In the genomic region with DNA sequence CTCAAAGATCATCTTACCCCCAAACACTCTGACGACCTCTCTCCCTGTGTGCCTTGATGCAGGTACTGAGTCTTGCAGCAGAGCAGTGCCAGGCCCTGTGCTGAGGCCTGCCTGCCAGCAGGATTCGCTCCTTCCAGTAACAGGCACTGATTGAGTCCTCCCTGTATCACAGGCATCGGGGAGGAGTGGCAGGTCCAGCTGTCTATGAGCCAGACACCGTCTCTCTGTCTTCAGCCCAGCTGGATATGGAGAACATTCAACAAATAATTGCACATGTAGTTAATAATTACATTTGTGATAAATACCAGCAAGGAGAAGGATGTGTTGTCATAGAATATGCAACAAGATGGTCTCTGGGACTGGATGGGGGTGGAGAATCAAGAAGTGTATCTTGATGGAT, we compare ENCODE assay signal across 8 cellular contexts.
DNase-seq lines count a peak whose midpoint lies in the region; ATAC-seq and TF ChIP-seq lines count a peak whose summit lies in the region.
"Not testable (repeated sequence)": the region's sequence is repeated elsewhere in the genome, so short reads cannot be mapped to it uniquely, and the experiment has no call there.

No MANE protein-coding gene starts in this region.

- not testable (repeated sequence) for H3K9me3 ChIP-seq in BE2C; RWPE2 (ENCODE audit: severe bottlenecking); right lobe of liver; suprapubic skin

- TF ChIP-seq EP300 in suprapubic skin (IDR thresholded peaks at IDR 0.05), result not testable (repeated sequence)

- DNase-seq in BE2C (peak; percentile 43), RWPE2 (ENCODE audit: low spot score) (peak; percentile 18), Right ventricle myocardium inferior (ENCODE audit: missing footprints) (peak; percentile 11), left lobe of liver (ENCODE audit: low spot score) (peak; percentile 21), right lobe of liver (peak in 2 of 3 donors; percentile 9 to 26), posterior vena cava (ENCODE audit: low spot score) (peak; percentile 31), suprapubic skin (ENCODE audit: low spot score in 2 of 2) (peak; percentile 16 to 56)
- peak; percentile 0 for DNase-seq in activated naive CD4-positive, alpha-beta T cell treated with Interleukin-2 at 50 U/mL for 16 hours

- ATAC-seq in RWPE2 (ENCODE audit: low read depth); Right ventricle myocardium inferior: not testable (repeated sequence)
- ATAC-seq in left lobe of liver (peak; percentile 66), right lobe of liver (peak; percentile 35 to 51 (median 38))

- not testable (repeated sequence) for H3K27me3 ChIP-seq in BE2C; RWPE2 (ENCODE audit: insufficient read depth, poor library complexity, severe bottlenecking); right lobe of liver; suprapubic skin

- not testable (repeated sequence) for TF ChIP-seq POLR2A in right lobe of liver (IDR thresholded peaks at IDR 0.05); suprapubic skin (IDR thresholded peaks at IDR 0.05)

- TF ChIP-seq CTCF in BE2C (IDR thresholded peaks at IDR 0.05; ENCODE audit: low read depth, low read length); RWPE2 (IDR thresholded peaks at IDR 0.05; ENCODE audit: poor library complexity, severe bottlenecking); right lobe of liver (IDR thresholded peaks at IDR 0.05); suprapubic skin (IDR thresholded peaks at IDR 0.05): not testable (repeated sequence)

- intact Hi-C loops in Right ventricle myocardium inferior (cut with DNase I); right lobe of liver (cut with DNase I); posterior vena cava (cut with DNase I): not testable (repeated sequence)

- not testable (repeated sequence) for H3K4me1 ChIP-seq in BE2C; RWPE2 (ENCODE audit: insufficient read depth, poor library complexity, severe bottlenecking); right lobe of liver; suprapubic skin

- 21% methylated on average over 2 of the region's 4 CpGs for WGBS in right lobe of liver (ENCODE audit: insufficient coverage, low coverage, low lambda C conversion rate, missing lambda C conversion rate)
- no CpG with 5 or more reads among the region's 4 CpGs for WGBS in suprapubic skin

- H3K36me3 ChIP-seq in BE2C; RWPE2 (ENCODE audit: low read depth); right lobe of liver; suprapubic skin: not testable (repeated sequence)

- not testable (repeated sequence) for H3K27ac ChIP-seq in RWPE2 (ENCODE audit: poor library complexity, severe bottlenecking); right lobe of liver; suprapubic skin

- not testable (repeated sequence) for H3K4me3 ChIP-seq in BE2C (ENCODE audit: low read depth, low read length); RWPE2 (ENCODE audit: severe bottlenecking); right lobe of liver; suprapubic skin
